In the genomic region with DNA sequence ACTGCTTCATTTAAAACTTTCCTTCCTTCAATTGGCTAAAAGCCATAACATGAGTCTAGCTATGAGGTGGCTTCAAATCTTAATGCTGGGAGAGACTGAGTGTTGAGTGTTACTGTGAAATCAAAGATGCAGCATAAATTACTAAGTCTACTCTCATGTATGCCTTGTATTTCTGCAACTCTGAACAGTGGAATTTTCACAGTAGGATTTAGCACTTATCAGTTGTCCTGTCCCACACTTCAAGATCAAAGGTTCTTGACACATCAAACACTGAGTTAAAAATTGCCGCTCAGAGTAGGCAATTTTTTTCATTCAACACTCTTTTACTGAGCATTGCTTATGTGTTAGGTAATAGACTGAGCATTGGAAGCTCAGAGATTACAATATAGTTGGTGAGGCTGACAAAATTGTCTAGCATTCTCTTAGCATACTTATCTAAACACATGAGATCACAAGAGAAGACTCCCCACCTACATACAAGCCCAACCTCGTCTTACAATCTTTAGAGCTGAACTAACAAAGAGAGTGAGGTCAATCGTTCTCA, we compare ENCODE assay signal across 18 cellular contexts. TPM values are rescaled to one million over a fixed set of nuclear protein-coding genes. Genes with fewer than 3 reads are reported as not detected.
DNase-seq lines count a peak whose midpoint lies in the region; ATAC-seq, FAIRE-seq and TF ChIP-seq lines count a peak whose summit lies in the region.
"Had no signal": no experiment of that assay in that cellular context is flagged by ENCODE, and none has a peak within 500 bp of the region (broad histone marks: within the 10 kb centered on the region; RNA-seq: fewer than 3 reads in every experiment).

No MANE protein-coding gene starts in this region.

- no peak for FAIRE-seq in bronchial epithelial cell (lab: Jason Lieb, UNC)
- no peak for FAIRE-seq in HTR-8/SVneo (lab: Jason Lieb, UNC)
- FAIRE-seq: A549, GM12892, keratinocyte had no signal

- DNase-seq in left ventricle myocardium superior (no peak), Right ventricle myocardium inferior (ENCODE audit: missing footprints) (no peak), bronchial epithelial cell (ENCODE audit: low read depth) (peak; percentile 65), left lung (no peak), HTR-8/SVneo (ENCODE audit: insufficient read length, low spot score) (no peak), pons (ENCODE audit: low spot score) (no peak), GM23338 (ENCODE audit: low spot score) (no peak)
- no peak for DNase-seq in activated effector memory CD4-positive, alpha-beta T cell treated with Interleukin-2 at 50 U/mL for 16 hours
- DNase-seq: CD8-positive, alpha-beta memory T cell; Karpas-422; NCI-H1436; NCI-H510A treated with DMSO at 0.1 percent for 48 hours; ovary; substantia nigra had no signal

- H3F3A ChIP-seq in GM23338 (replicated peaks; ENCODE audit: low read depth) = no peaks in the 10 kb centered on the region

- no peak for TF ChIP-seq CTCF in bronchial epithelial cell (IDR thresholded peaks at IDR 0.05; ENCODE audit: insufficient read depth, low read length, severe bottlenecking)
- no peak for TF ChIP-seq CTCF in left lung (IDR thresholded peaks at IDR 0.05)
- no peak for TF ChIP-seq CTCF in GM23338 (conservative IDR thresholded peaks at IDR 0.05; ENCODE audit: low read depth in 2 of 2)

- H3K4me1 Mint-ChIP-seq in GM23338 = no peaks in the 10 kb centered on the region
- H3K4me1 Mint-ChIP-seq: activated T-helper 17 cell treated with anti-CD3 and anti-CD28 coated beads, Interleukin-2, amount 50 U/mL, for 72 hours; CD8-positive, alpha-beta memory T cell had no signal

- no peaks in the 10 kb centered on the region for H3K9me3 Mint-ChIP-seq in GM23338
- H3K9me3 Mint-ChIP-seq: activated T-helper 17 cell treated with anti-CD3 and anti-CD28 coated beads, Interleukin-2, amount 50 U/mL, for 72 hours; CD8-positive, alpha-beta memory T cell had no signal

- H3K27me3 Mint-ChIP-seq in GM23338 (ENCODE audit: insufficient read depth, low read depth, poor library complexity) = no peaks in the 10 kb centered on the region
- H3K27me3 Mint-ChIP-seq: activated T-helper 17 cell treated with anti-CD3 and anti-CD28 coated beads, Interleukin-2, amount 50 U/mL, for 72 hours had no signal

- no peaks in the 10 kb centered on the region for H3K4me1 ChIP-seq in left lung
- no peaks in the 10 kb centered on the region for H3K4me1 ChIP-seq in GM23338 (ENCODE audit: insufficient read depth)

- H3K4me3 ChIP-seq in bronchial epithelial cell (ENCODE audit: low read depth, low read length) = no peak overlapping the region
- no peak overlapping the region for H3K4me3 ChIP-seq in left lung
- H3K4me3 ChIP-seq in GM23338 = no peak overlapping the region
- H3K4me3 ChIP-seq: A549, ovary had no signal

- H3K36me3 ChIP-seq in bronchial epithelial cell (ENCODE audit: control insufficient read depth, insufficient read depth, low read length) (no peaks in the 10 kb centered on the region), left lung (no peaks in the 10 kb centered on the region), GM23338 (ENCODE audit: insufficient read depth) (no peaks in the 10 kb centered on the region)
- H3K36me3 ChIP-seq: ovary had no signal

- peak; percentile 24 for ATAC-seq in left ventricle myocardium superior
- ATAC-seq in Right ventricle myocardium inferior = no peak
- peak; percentile 70 for ATAC-seq in left lung
- ATAC-seq in GM23338 = no peak
- ATAC-seq: A549; activated T-helper 17 cell treated with anti-CD3 and anti-CD28 coated beads, Interleukin-2, amount 50 U/mL, for 72 hours had no signal

- no peaks in the 10 kb centered on the region for H3K9me3 ChIP-seq in left lung
- H3K9me3 ChIP-seq: A549, ovary had no signal

- H3K9me2 ChIP-seq in GM23338 (ENCODE audit: insufficient read depth) = no peaks in the 10 kb centered on the region

- no peaks in the 10 kb centered on the region for H3K36me3 Mint-ChIP-seq in GM23338 (ENCODE audit: low read depth)
- H3K36me3 Mint-ChIP-seq: CD8-positive, alpha-beta memory T cell had no signal

- no peak overlapping the region for H3K27ac ChIP-seq in left lung
- no peak overlapping the region for H3K27ac ChIP-seq in GM23338 (ENCODE audit: low read depth)
- H3K27ac ChIP-seq: A549, ovary had no signal

- no peaks in the 10 kb centered on the region for H4K20me1 ChIP-seq in GM23338 (replicated peaks; ENCODE audit: insufficient read depth)

- no peak overlapping the region for H3K4me3 Mint-ChIP-seq in GM23338
- H3K4me3 Mint-ChIP-seq: activated T-helper 17 cell treated with anti-CD3 and anti-CD28 coated beads, Interleukin-2, amount 50 U/mL, for 72 hours; CD8-positive, alpha-beta memory T cell had no signal

- H3K27me3 ChIP-seq in bronchial epithelial cell (ENCODE audit: control insufficient read depth, insufficient read depth, low read length) (no peaks in the 10 kb centered on the region), left lung (no peaks in the 10 kb centered on the region), GM23338 (ENCODE audit: insufficient read depth) (no peaks in the 10 kb centered on the region)
- H3K27me3 ChIP-seq: ovary had no signal

- H3K79me2 ChIP-seq in GM23338 (replicated peaks; ENCODE audit: insufficient read depth) = no peaks in the 10 kb centered on the region

- no peak overlapping the region for H3K27ac Mint-ChIP-seq in GM23338
- H3K27ac Mint-ChIP-seq: activated T-helper 17 cell treated with anti-CD3 and anti-CD28 coated beads, Interleukin-2, amount 50 U/mL, for 72 hours; CD8-positive, alpha-beta memory T cell had no signal

- intact Hi-C loops in left ventricle myocardium superior (cut with micrococcal nuclease) (no loop called here), Right ventricle myocardium inferior (cut with DNase I) (loop anchor here (5.0 kb wide), 1 partner anchor 48 kb away; no protein-coding TSS in a partner anchor), left lung (cut with DNase I) (no loop called here)

- no peak overlapping the region for H3K4me2 ChIP-seq in GM23338
- H3K4me2 ChIP-seq: A549 had no signal

- H2AFZ ChIP-seq in GM23338 = no peak overlapping the region

TF ChIP-seq in GM23338, 12 proteins besides CTCF, POLR2A, EP300 and RAD21 (continues in another document):
- TF ChIP-seq, protein P1, sequence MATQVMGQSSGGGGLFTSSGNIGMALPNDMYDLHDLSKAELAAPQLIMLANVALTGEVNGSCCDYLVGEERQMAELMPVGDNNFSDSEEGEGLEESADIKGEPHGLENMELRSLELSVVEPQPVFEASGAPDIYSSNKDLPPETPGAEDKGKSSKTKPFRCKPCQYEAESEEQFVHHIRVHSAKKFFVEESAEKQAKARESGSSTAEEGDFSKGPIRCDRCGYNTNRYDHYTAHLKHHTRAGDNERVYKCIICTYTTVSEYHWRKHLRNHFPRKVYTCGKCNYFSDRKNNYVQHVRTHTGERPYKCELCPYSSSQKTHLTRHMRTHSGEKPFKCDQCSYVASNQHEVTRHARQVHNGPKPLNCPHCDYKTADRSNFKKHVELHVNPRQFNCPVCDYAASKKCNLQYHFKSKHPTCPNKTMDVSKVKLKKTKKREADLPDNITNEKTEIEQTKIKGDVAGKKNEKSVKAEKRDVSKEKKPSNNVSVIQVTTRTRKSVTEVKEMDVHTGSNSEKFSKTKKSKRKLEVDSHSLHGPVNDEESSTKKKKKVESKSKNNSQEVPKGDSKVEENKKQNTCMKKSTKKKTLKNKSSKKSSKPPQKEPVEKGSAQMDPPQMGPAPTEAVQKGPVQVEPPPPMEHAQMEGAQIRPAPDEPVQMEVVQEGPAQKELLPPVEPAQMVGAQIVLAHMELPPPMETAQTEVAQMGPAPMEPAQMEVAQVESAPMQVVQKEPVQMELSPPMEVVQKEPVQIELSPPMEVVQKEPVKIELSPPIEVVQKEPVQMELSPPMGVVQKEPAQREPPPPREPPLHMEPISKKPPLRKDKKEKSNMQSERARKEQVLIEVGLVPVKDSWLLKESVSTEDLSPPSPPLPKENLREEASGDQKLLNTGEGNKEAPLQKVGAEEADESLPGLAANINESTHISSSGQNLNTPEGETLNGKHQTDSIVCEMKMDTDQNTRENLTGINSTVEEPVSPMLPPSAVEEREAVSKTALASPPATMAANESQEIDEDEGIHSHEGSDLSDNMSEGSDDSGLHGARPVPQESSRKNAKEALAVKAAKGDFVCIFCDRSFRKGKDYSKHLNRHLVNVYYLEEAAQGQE (IDR thresholded peaks at IDR 0.05; ENCODE audit: unreplicated experiment) = no peak
- TF ChIP-seq CREB1 (CRISPR knock-in tag; IDR thresholded peaks at IDR 0.05; ENCODE audit: low read depth) (no peak), ZNF331 (CRISPR knock-in tag; IDR thresholded peaks at IDR 0.05; ENCODE audit: low read depth) (no peak), NANOG (IDR thresholded peaks at IDR 0.05; ENCODE audit: borderline replicate concordance) (no peak), STAT1 (IDR thresholded peaks at IDR 0.05; ENCODE audit: unreplicated experiment) (no peak), JUNB (IDR thresholded peaks at IDR 0.05; ENCODE audit: unreplicated experiment) (no peak), POLR2AphosphoS5 (IDR thresholded peaks at IDR 0.05; ENCODE audit: low read depth) (no peak), EZH2 (IDR thresholded peaks at IDR 0.05; ENCODE audit: low read depth, unreplicated experiment) (no peak)
- TF ChIP-seq, protein P2, sequence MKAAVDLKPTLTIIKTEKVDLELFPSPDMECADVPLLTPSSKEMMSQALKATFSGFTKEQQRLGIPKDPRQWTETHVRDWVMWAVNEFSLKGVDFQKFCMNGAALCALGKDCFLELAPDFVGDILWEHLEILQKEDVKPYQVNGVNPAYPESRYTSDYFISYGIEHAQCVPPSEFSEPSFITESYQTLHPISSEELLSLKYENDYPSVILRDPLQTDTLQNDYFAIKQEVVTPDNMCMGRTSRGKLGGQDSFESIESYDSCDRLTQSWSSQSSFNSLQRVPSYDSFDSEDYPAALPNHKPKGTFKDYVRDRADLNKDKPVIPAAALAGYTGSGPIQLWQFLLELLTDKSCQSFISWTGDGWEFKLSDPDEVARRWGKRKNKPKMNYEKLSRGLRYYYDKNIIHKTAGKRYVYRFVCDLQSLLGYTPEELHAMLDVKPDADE (IDR thresholded peaks at IDR 0.05) = no peak

RNA-seq across cellular contexts. Expression of a gene that starts 56.4 kb away (rescaled TPM):
- 4.1 TPM for total RNA-seq in left ventricle myocardium superior
- total RNA-seq in Right ventricle myocardium inferior = 3.8 TPM
- not detected in 2 replicates for total RNA-seq in bronchial epithelial cell
- 10 to 100 TPM; 10.8 to 11.0 TPM for total RNA-seq in left lung
- total RNA-seq in GM23338 (2014; rRNA removed; shearing (Covaris generic)) = not detected in 2 replicates
- not detected in 2 replicates for polyA plus RNA-seq in GM23338 (2016; fragmentation: Nextera tagmentation; extraction: Ambion mirVana)
- total RNA-seq: activated T-helper 17 cell treated with anti-CD3 and anti-CD28 coated beads, Interleukin-2, amount 50 U/mL, for 72 hours had no signal
- polyA plus RNA-seq: A549; CD8-positive, alpha-beta memory T cell; keratinocyte had no signal

RNA-seq across cellular contexts. Expression of a gene that starts 56.4 kb away (rescaled TPM):
- total RNA-seq in left ventricle myocardium superior (0.64 TPM), Right ventricle myocardium inferior (1.7 TPM), bronchial epithelial cell (not detected in 2 replicates), left lung (10 to 100 TPM in 1 of 2 donors, 1 to 10 TPM in 1; 9.0 to 27.0 TPM)
- not detected in 2 replicates for total RNA-seq in GM23338 (2014; rRNA removed; shearing (Covaris generic))
- polyA plus RNA-seq in GM23338 (2016; fragmentation: Nextera tagmentation; extraction: Ambion mirVana) = not detected in 2 replicates
- polyA plus RNA-seq: A549; CD8-positive, alpha-beta memory T cell; keratinocyte had no signal

RNA-seq across cellular contexts. Expression of a gene that starts 59.8 kb away (rescaled TPM):
- total RNA-seq in left ventricle myocardium superior (102 TPM), Right ventricle myocardium inferior (107 TPM), bronchial epithelial cell (16.6 and 20.5 TPM in 2 replicates), left lung (100 to 1,000 TPM; 102 to 121 TPM)
- 16.2 and 23.3 TPM in 2 replicates for total RNA-seq in GM23338 (2014; rRNA removed; shearing (Covaris generic))
- polyA plus RNA-seq in GM23338 (2016; fragmentation: Nextera tagmentation; extraction: Ambion mirVana) = 23.0 and 28.1 TPM in 2 replicates

Comparison
In these comparisons a context has a peak if more than half of its experiments do, and no peak if none do; other contexts are left out.
1. ATAC-seq: peak in left ventricle myocardium superior (single experiment) and left lung (single experiment); none in Right ventricle myocardium inferior (single experiment) and GM23338 (single experiment).